Comparison of ENCODE assay signal across 9 cellular contexts in genomic region chrX:115344885-115345653, GRCh38. TPM values are rescaled to one million over a fixed set of nuclear protein-coding genes. Genes with fewer than 3 reads are reported as not detected.
DNase-seq lines count a peak whose midpoint lies in the region; ATAC-seq and TF ChIP-seq lines count a peak whose summit lies in the region.
"Had no signal": no experiment of that assay in that cellular context is flagged by ENCODE, and none has a peak within 500 bp of the region (broad histone marks: within the 10 kb centered on the region; RNA-seq: fewer than 3 reads in every experiment).

No MANE protein-coding gene starts in this region.

- no peaks in the 10 kb centered on the region for H3K9me3 ChIP-seq in GM23248 (ENCODE audit: low read depth)
- no peaks in the 10 kb centered on the region for H3K9me3 ChIP-seq in stomach smooth muscle (ENCODE audit: control insufficient read depth in 2 of 2, low read length in 2 of 2)

- H3K79me2 ChIP-seq in GM23248 (ENCODE audit: insufficient read depth) = no peaks in the 10 kb centered on the region

- no peaks in the 10 kb centered on the region for H3K36me3 ChIP-seq in GM23248 (ENCODE audit: low read depth)
- no peaks in the 10 kb centered on the region for H3K36me3 ChIP-seq in stomach smooth muscle (ENCODE audit: control insufficient read depth in 2 of 2, insufficient read depth in 2 of 2, low read length in 2 of 2)

- H3K9me2 ChIP-seq in GM23248 (ENCODE audit: insufficient read depth) = no peaks in the 10 kb centered on the region

- no peak for ATAC-seq in HG03039 (IDR thresholded peaks at IDR 0.05; ENCODE audit: unreplicated experiment)
- ATAC-seq in HG03135 (IDR thresholded peaks at IDR 0.05; ENCODE audit: unreplicated experiment) = no peak

- H3F3A ChIP-seq in GM23248 (ENCODE audit: insufficient read depth) = peaks cover 16% of the 10 kb centered on the region

- TF ChIP-seq CTCF in choroid plexus epithelial cell (conservative IDR thresholded peaks at IDR 0.05; ENCODE audit: low read depth, low read length) = peak; percentile 34

- no peaks in the 10 kb centered on the region for H4K20me1 ChIP-seq in GM23248 (ENCODE audit: insufficient read depth)

- H3K4me2 ChIP-seq in GM23248 (ENCODE audit: unreplicated experiment) = peak overlapping the region; percentile 65

- H3K9ac ChIP-seq in GM23248 = peak overlapping the region; percentile 71
- peak overlapping the region in 1 of 2 donors; percentile 31 for H3K9ac ChIP-seq in stomach smooth muscle (ENCODE audit: low read length in 2 of 2)

- DNase-seq in GM23248 (peak; percentile 93), NCI-H460 (ENCODE audit: extremely low read depth, low read depth) (peak; percentile 34), choroid plexus epithelial cell (ENCODE audit: low read depth) (peak; percentile 98), kidney tubule cell (ENCODE audit: low spot score) (peak; percentile 91)
- DNase-seq in activated CD4-positive, alpha-beta T cell treated with anti-CD3 and anti-CD28 coated beads, Interleukin-2, amount 50 U/mL, for 1 hour = no peak

- no peak overlapping the region for H3K4me3 ChIP-seq in GM23248
- H3K4me3 ChIP-seq in choroid plexus epithelial cell (ENCODE audit: low read depth, low read length) = no peak overlapping the region
- H3K4me3 ChIP-seq in stomach smooth muscle (ENCODE audit: low read length in 2 of 2) = no peak overlapping the region

- WGBS in GM23248 (ENCODE audit: low coverage in 1 of 2, low lambda C conversion rate in 2 of 2, missing lambda C conversion rate in 2 of 2), 2 experiments = 24 to 33% methylated on average over 3 of the region's 3 CpGs

- peak overlapping the region; percentile 87 for H2AFZ ChIP-seq in GM23248

- H3K4me1 ChIP-seq in GM23248 (ENCODE audit: insufficient read depth) (peaks cover 16% of the 10 kb centered on the region), stomach smooth muscle (ENCODE audit: control insufficient read depth, insufficient read depth, low read length) (peaks cover 4% of the 10 kb centered on the region)

- H3K27ac ChIP-seq in GM23248 = peak overlapping the region; percentile 95
- H3K27ac ChIP-seq in stomach smooth muscle (ENCODE audit: low read length) = peak overlapping the region; percentile 42

- no peaks in the 10 kb centered on the region for H3K27me3 ChIP-seq in GM23248 (replicated peaks; ENCODE audit: insufficient read depth)
- peaks cover 0 to 4% of the 10 kb centered on the region in 2 donors for H3K27me3 ChIP-seq in stomach smooth muscle (ENCODE audit: control insufficient read depth in 1 of 2, insufficient read depth in 2 of 2, low read length in 2 of 2)

- in situ Hi-C loops in GM23248 (cut with MboI) = no loop called here

RNA-seq across cellular contexts. Expression of gene LUZP4, which starts 55.6 kb away (rescaled TPM):
- total RNA-seq in GM23248 (2014; rRNA removed; shearing (Covaris generic)) = not detected in 2 replicates
- not detected in 2 replicates for polyA plus RNA-seq in GM23248 (2016; fragmentation: Nextera tagmentation; extraction: Ambion mirVana)
- not detected in 2 replicates for total RNA-seq in NCI-H460 (2014; rRNA removed; shearing (Covaris generic))
- not detected in 2 replicates for polyA plus RNA-seq in NCI-H460 (2014; cell fraction: nucleus; rRNA removed)
- polyA plus RNA-seq: neural cell had no signal
